20 cellular contexts compared by ENCODE assay signal in genomic region chr14:60332869-60333268, GRCh38.
A peak's percentile ranks its signal among the peaks of the same experiment; 100 is the strongest.
DNase-seq lines count a peak whose midpoint lies in the region; ATAC-seq and TF ChIP-seq lines count a peak whose summit lies in the region.
"Had no signal": no experiment of that assay in that cellular context is flagged by ENCODE, and none has a peak within 500 bp of the region (broad histone marks: within the 10 kb centered on the region; RNA-seq: fewer than 3 reads in every experiment).

No MANE protein-coding gene starts in this region.

- CTCF ChIA-PET in activated CD4-positive, alpha-beta T cell treated with anti-CD3 and anti-CD28 coated beads, Interleukin-2, amount 10 ng/mL, durations not matched to agents 7 days and 5 days (lab: Charles Lee) = interaction anchor here (0.6 to 1.9 kb wide), 4 partner anchors 18 to 436 kb away, joined by 3 to 6 read pairs (median 5); no protein-coding TSS in a partner anchor
- CTCF ChIA-PET in activated CD4-positive, alpha-beta T cell treated with anti-CD3 and anti-CD28 coated beads for 36 hours (lab: Charles Lee) = interaction anchor here (0.6 to 2.9 kb wide), 9 partner anchors 9 to 1281 kb away, joined by 3 to 24 read pairs (median 6); no protein-coding TSS in a partner anchor
- CTCF ChIA-PET in CD4-positive, alpha-beta memory T cell (lab: Charles Lee; ENCODE audit: partially characterized antibody) = interaction anchor here (0.9 to 3.4 kb wide), 8 partner anchors 10 to 148 kb away, joined by 3 to 19 read pairs (median 8); no protein-coding TSS in a partner anchor

- intact Hi-C loops in activated CD4-positive, alpha-beta T cell treated with anti-CD3 and anti-CD28 coated beads for 36 hours (cut with DNase I, micrococcal nuclease) = loop anchor here (5.0 kb wide), 5 partner anchors 126 to 919 kb away; partner anchors contain the start of genes SLC38A6 (in 1 of the 2) and TRMT5 (in 1 of the 2)
- intact Hi-C loops in CD4-positive, alpha-beta memory T cell (cut with micrococcal nuclease) = loop anchor here (5.0 to 10.0 kb wide), 5 partner anchors 36 to 919 kb away; no protein-coding TSS in a partner anchor
- intact Hi-C loops in activated T-helper 2 cell treated with anti-CD3 and anti-CD28 coated beads, Interferon-gamma antibody, Interleukin-2, Interleukin-4, amounts not matched to agents 10 μg/mL and 5 μg/mL and 100 μg/mL, durations not matched to agents 14 hours and 24 hours and 36 hours (cut with micrococcal nuclease) = loop anchor here (2.0 to 10.0 kb wide), 4 partner anchors 82 to 532 kb away; partner anchors contain the start of gene PCNX4

- peak overlapping the region; percentile 28 for H3K4me2 ChIP-seq in Loucy (ENCODE audit: low read depth, low read length, poor library complexity, severe bottlenecking)
- H3K4me2 ChIP-seq: KMS-11 had no signal

- H3K4me1 ChIP-seq in CD4-positive, alpha-beta memory T cell (ENCODE audit: insufficient read depth, low read length) = peaks cover 14% of the 10 kb centered on the region
- peaks cover 17% of the 10 kb centered on the region for H3K4me1 ChIP-seq in Loucy (ENCODE audit: insufficient read depth, low read length, poor library complexity, severe bottlenecking)
- H3K4me1 ChIP-seq: SJSA1 had no signal

- no peaks in the 10 kb centered on the region for H3K9me3 Mint-ChIP-seq in activated CD4-positive, alpha-beta T cell treated with anti-CD3 and anti-CD28 coated beads, Interleukin-2, amount 10 ng/mL, durations not matched to agents 7 days and 5 days
- no peaks in the 10 kb centered on the region for H3K9me3 Mint-ChIP-seq in activated CD4-positive, alpha-beta T cell treated with anti-CD3 and anti-CD28 coated beads for 36 hours (ENCODE audit: low read depth)
- peaks cover 0 to 4% (median 0%) of the 10 kb centered on the region in 8 donors for H3K9me3 Mint-ChIP-seq in CD4-positive, alpha-beta memory T cell
- H3K9me3 Mint-ChIP-seq in activated T-helper 2 cell treated with anti-CD3 and anti-CD28 coated beads, Interferon-gamma antibody, Interleukin-2, Interleukin-4, amounts not matched to agents 10 μg/mL and 5 μg/mL and 100 μg/mL, durations not matched to agents 14 hours and 24 hours and 36 hours = no peaks in the 10 kb centered on the region

- no peak for TF ChIP-seq CTCF in Loucy (conservative IDR thresholded peaks at IDR 0.05; ENCODE audit: low read length)

- no peaks in the 10 kb centered on the region for H3K9me2 ChIP-seq in Loucy (replicated peaks; ENCODE audit: low read depth, low read length)

- no peaks in the 10 kb centered on the region for H4K20me1 ChIP-seq in Loucy (ENCODE audit: insufficient read depth, low read length, poor library complexity, severe bottlenecking)

- peaks cover 34% of the 10 kb centered on the region for H3K4me1 Mint-ChIP-seq in activated CD4-positive, alpha-beta T cell treated with anti-CD3 and anti-CD28 coated beads, Interleukin-2, amount 10 ng/mL, durations not matched to agents 7 days and 5 days
- H3K4me1 Mint-ChIP-seq in activated CD4-positive, alpha-beta T cell treated with anti-CD3 and anti-CD28 coated beads for 36 hours = peaks cover 27% of the 10 kb centered on the region
- peaks cover 16 to 23% (median 19%) of the 10 kb centered on the region in 4 donors for H3K4me1 Mint-ChIP-seq in CD4-positive, alpha-beta memory T cell
- H3K4me1 Mint-ChIP-seq in activated T-helper 2 cell treated with anti-CD3 and anti-CD28 coated beads, Interferon-gamma antibody, Interleukin-2, Interleukin-4, amounts not matched to agents 10 μg/mL and 5 μg/mL and 100 μg/mL, durations not matched to agents 14 hours and 24 hours and 36 hours (ENCODE audit: low read depth) = peaks cover 27% of the 10 kb centered on the region

- H3K36me3 Mint-ChIP-seq in activated CD4-positive, alpha-beta T cell treated with anti-CD3 and anti-CD28 coated beads, Interleukin-2, amount 10 ng/mL, durations not matched to agents 7 days and 5 days (ENCODE audit: low read depth) = no peaks in the 10 kb centered on the region
- H3K36me3 Mint-ChIP-seq in activated CD4-positive, alpha-beta T cell treated with anti-CD3 and anti-CD28 coated beads for 36 hours (ENCODE audit: low read depth) = no peaks in the 10 kb centered on the region
- peaks cover 0 to 9% of the 10 kb centered on the region in 2 donors for H3K36me3 Mint-ChIP-seq in CD4-positive, alpha-beta memory T cell
- H3K36me3 Mint-ChIP-seq in activated T-helper 2 cell treated with anti-CD3 and anti-CD28 coated beads, Interferon-gamma antibody, Interleukin-2, Interleukin-4, amounts not matched to agents 10 μg/mL and 5 μg/mL and 100 μg/mL, durations not matched to agents 14 hours and 24 hours and 36 hours (ENCODE audit: low read depth) = no peaks in the 10 kb centered on the region

- DNase-seq in activated CD4-positive, alpha-beta T cell treated with anti-CD3 and anti-CD28 coated beads, Interleukin-2, amount 10 ng/mL, durations not matched to agents 7 days and 5 days = peak; percentile 24
- DNase-seq in activated CD4-positive, alpha-beta T cell treated with anti-CD3 and anti-CD28 coated beads for 36 hours = no peak
- DNase-seq in CD4-positive, alpha-beta memory T cell = no peak
- DNase-seq in activated T-helper 2 cell treated with anti-CD3 and anti-CD28 coated beads, Interferon-gamma antibody, Interleukin-2, Interleukin-4, amounts not matched to agents 10 μg/mL and 5 μg/mL and 100 μg/mL, durations not matched to agents 14 hours and 24 hours and 36 hours (ENCODE audit: low spot score) = no peak
- DNase-seq in NK-92 treated with Interleukin-12 subunit alpha and Interleukin-12 subunit beta, amount 100 ng/mL, for 24 hours (lab: John Stamatoyannopoulos, UW) = no peak
- DNase-seq: AML-193, DMS79 treated with DMSO at 0.1 percent for 48 hours, GDM1, NCI-H1417, NCI-H1930, NCI-H2171, NCI-H446 treated with DMSO at 0.1 percent for 48 hours, NCI-H774, RPMI8226 had no signal

- H3K27me3 Mint-ChIP-seq in activated CD4-positive, alpha-beta T cell treated with anti-CD3 and anti-CD28 coated beads, Interleukin-2, amount 10 ng/mL, durations not matched to agents 7 days and 5 days = peaks cover 42% of the 10 kb centered on the region
- H3K27me3 Mint-ChIP-seq in activated CD4-positive, alpha-beta T cell treated with anti-CD3 and anti-CD28 coated beads for 36 hours = peaks cover 29% of the 10 kb centered on the region
- H3K27me3 Mint-ChIP-seq in CD4-positive, alpha-beta memory T cell = peaks cover 21 to 44% of the 10 kb centered on the region in 2 donors
- H3K27me3 Mint-ChIP-seq in activated T-helper 2 cell treated with anti-CD3 and anti-CD28 coated beads, Interferon-gamma antibody, Interleukin-2, Interleukin-4, amounts not matched to agents 10 μg/mL and 5 μg/mL and 100 μg/mL, durations not matched to agents 14 hours and 24 hours and 36 hours (ENCODE audit: low read depth) = peaks cover 47% of the 10 kb centered on the region

- no peak overlapping the region for H3K27ac ChIP-seq in CD4-positive, alpha-beta memory T cell (ENCODE audit: low read depth, low read length)
- H3K27ac ChIP-seq: HL-60, KMS-11, SJSA1 had no signal

- H3K27me3 ChIP-seq in CD4-positive, alpha-beta memory T cell (ENCODE audit: insufficient read depth, low read length) = no peaks in the 10 kb centered on the region
- no peaks in the 10 kb centered on the region for H3K27me3 ChIP-seq in Loucy (ENCODE audit: insufficient read depth, low read length, poor library complexity, severe bottlenecking)
- H3K27me3 ChIP-seq: SJSA1 had no signal

- H3K4me3 ChIP-seq in CD4-positive, alpha-beta memory T cell (ENCODE audit: low read length in 2 of 2) = no peak overlapping the region
- no peak overlapping the region for H3K4me3 ChIP-seq in Loucy (ENCODE audit: low read length, poor library complexity, severe bottlenecking)
- H3K4me3 ChIP-seq: SJSA1 had no signal

- no peaks in the 10 kb centered on the region for H3K79me2 ChIP-seq in Loucy (ENCODE audit: insufficient read depth, low read length)

- 0 out of 2 replicates have a peak overlapping the region, but pooled peaks have one; percentile 32 for H2AFZ ChIP-seq in Loucy (ENCODE audit: low read length)

- peak overlapping the region; percentile 76 for H3K4me3 Mint-ChIP-seq in activated CD4-positive, alpha-beta T cell treated with anti-CD3 and anti-CD28 coated beads, Interleukin-2, amount 10 ng/mL, durations not matched to agents 7 days and 5 days
- no peak overlapping the region for H3K4me3 Mint-ChIP-seq in activated CD4-positive, alpha-beta T cell treated with anti-CD3 and anti-CD28 coated beads for 36 hours
- H3K4me3 Mint-ChIP-seq in CD4-positive, alpha-beta memory T cell = peak overlapping the region in 6 of 8 donors; percentile 8 to 100 (median 50)
- no peak overlapping the region for H3K4me3 Mint-ChIP-seq in activated T-helper 2 cell treated with anti-CD3 and anti-CD28 coated beads, Interferon-gamma antibody, Interleukin-2, Interleukin-4, amounts not matched to agents 10 μg/mL and 5 μg/mL and 100 μg/mL, durations not matched to agents 14 hours and 24 hours and 36 hours (ENCODE audit: low read depth)

- no peak overlapping the region for H3K9ac ChIP-seq in Loucy (ENCODE audit: low read depth, low read length, poor library complexity, severe bottlenecking)
- H3K9ac ChIP-seq: KMS-11 had no signal

- no peaks in the 10 kb centered on the region for H3K36me3 ChIP-seq in CD4-positive, alpha-beta memory T cell (ENCODE audit: insufficient read depth, low read length)
- no peaks in the 10 kb centered on the region for H3K36me3 ChIP-seq in Loucy (ENCODE audit: insufficient read depth, low read length)
- H3K36me3 ChIP-seq: SJSA1 had no signal

- H3K27ac Mint-ChIP-seq in activated CD4-positive, alpha-beta T cell treated with anti-CD3 and anti-CD28 coated beads, Interleukin-2, amount 10 ng/mL, durations not matched to agents 7 days and 5 days = peak overlapping the region; percentile 47
- no peak overlapping the region for H3K27ac Mint-ChIP-seq in activated CD4-positive, alpha-beta T cell treated with anti-CD3 and anti-CD28 coated beads for 36 hours
- peak overlapping the region in 3 of 7 donors; percentile 33 to 58 (median 41) for H3K27ac Mint-ChIP-seq in CD4-positive, alpha-beta memory T cell
- peak overlapping the region; percentile 5 for H3K27ac Mint-ChIP-seq in activated T-helper 2 cell treated with anti-CD3 and anti-CD28 coated beads, Interferon-gamma antibody, Interleukin-2, Interleukin-4, amounts not matched to agents 10 μg/mL and 5 μg/mL and 100 μg/mL, durations not matched to agents 14 hours and 24 hours and 36 hours

- H3F3A ChIP-seq in Loucy (ENCODE audit: low read depth) = no peaks in the 10 kb centered on the region

- no peak for ATAC-seq in activated CD4-positive, alpha-beta T cell treated with anti-CD3 and anti-CD28 coated beads for 36 hours
- no peak for ATAC-seq in HG03521 (IDR thresholded peaks at IDR 0.05; ENCODE audit: unreplicated experiment)
- ATAC-seq in HG02885 (IDR thresholded peaks at IDR 0.05; ENCODE audit: poor library complexity, unreplicated experiment) = no peak

- no peaks in the 10 kb centered on the region for H3K9me3 ChIP-seq in CD4-positive, alpha-beta memory T cell (ENCODE audit: control insufficient read depth in 1 of 2, low read length in 2 of 2)
- H3K9me3 ChIP-seq in Loucy (ENCODE audit: insufficient read depth, low read depth, low read length) = no peaks in the 10 kb centered on the region
- H3K9me3 ChIP-seq: SJSA1 had no signal

- POLR2A ChIA-PET in activated CD4-positive, alpha-beta T cell treated with anti-CD3 and anti-CD28 coated beads, Interleukin-2, amount 10 ng/mL, durations not matched to agents 7 days and 5 days (lab: Charles Lee) = no interaction called here
- POLR2A ChIA-PET in activated CD4-positive, alpha-beta T cell treated with anti-CD3 and anti-CD28 coated beads for 36 hours (lab: Charles Lee) = no interaction called here
- POLR2A ChIA-PET in CD4-positive, alpha-beta memory T cell (lab: Charles Lee; ENCODE audit: partially characterized antibody) = interaction anchor here (3.8 kb wide), 1 partner anchor 85 kb away, joined by 30 read pairs; the partner anchor contains the start of gene PPM1A

Comparison
In these comparisons a context has a peak if more than half of its experiments do, and no peak if none do; other contexts are left out.
1. H3K4me3 Mint-ChIP-seq: peak in activated CD4-positive, alpha-beta T cell treated with anti-CD3 and anti-CD28 coated beads, Interleukin-2, amount 10 ng/mL, durations not matched to agents 7 days and 5 days (single experiment) and CD4-positive, alpha-beta memory T cell (6 of 8); none in activated CD4-positive, alpha-beta T cell treated with anti-CD3 and anti-CD28 coated beads for 36 hours (single experiment) and activated T-helper 2 cell treated with anti-CD3 and anti-CD28 coated beads, Interferon-gamma antibody, Interleukin-2, Interleukin-4, amounts not matched to agents 10 μg/mL and 5 μg/mL and 100 μg/mL, durations not matched to agents 14 hours and 24 hours and 36 hours (single experiment).